In genomic region chr6:32972353-32973143, GRCh38 we compare ENCODE assay signal across 8 cellular contexts. TPM values are rescaled to one million over a fixed set of nuclear protein-coding genes. Genes with fewer than 3 reads are reported as not detected.
DNase-seq lines count a peak whose midpoint lies in the region; TF ChIP-seq lines count a peak whose summit lies in the region.

No MANE protein-coding gene starts in this region.

- H4K20me1 ChIP-seq in GM23248 (ENCODE audit: insufficient read depth), result peaks cover 43% of the 10 kb centered on the region

- H3K9me3 Mint-ChIP-seq in brain, result no peaks in the 10 kb centered on the region

- H3F3A ChIP-seq in GM23248 (ENCODE audit: insufficient read depth), result peaks cover 57% of the 10 kb centered on the region

- H3K9me3 ChIP-seq in GM23248 (ENCODE audit: low read depth) (no peaks in the 10 kb centered on the region), SK-N-MC (ENCODE audit: low read depth, low read length) (no peaks in the 10 kb centered on the region)

- peaks cover 33% of the 10 kb centered on the region for H3K4me1 Mint-ChIP-seq in brain

- H3K4me3 ChIP-seq in AG09309 (ENCODE audit: control insufficient read depth, low read depth, low read length), result peak overlapping the region; percentile 91
- H3K4me3 ChIP-seq in GM23248, result peak overlapping the region; percentile 92
- peak overlapping the region; percentile 88 for H3K4me3 ChIP-seq in SK-N-MC

- peaks cover 34% of the 10 kb centered on the region for H3K27me3 Mint-ChIP-seq in brain

- WGBS in GM23248 (ENCODE audit: low coverage in 1 of 2, low lambda C conversion rate in 2 of 2, missing lambda C conversion rate in 2 of 2), 2 experiments, result 0 to 1% methylated on average over 62 to 70 of the region's 70 CpGs

- no peaks in the 10 kb centered on the region for H3K9me2 ChIP-seq in GM23248 (ENCODE audit: insufficient read depth)

- peak overlapping the region; percentile 88 to 98 (median 95) for H3K4me3 Mint-ChIP-seq in brain

- peaks cover 62% of the 10 kb centered on the region for H3K79me2 ChIP-seq in GM23248 (ENCODE audit: insufficient read depth)

- peak overlapping the region; percentile 100 for H3K27ac Mint-ChIP-seq in brain

- no peak overlapping the region for H2AFZ ChIP-seq in GM23248

- H3K4me1 ChIP-seq in GM23248 (ENCODE audit: insufficient read depth), result peaks cover 7% of the 10 kb centered on the region

- TF ChIP-seq CTCF in AG09309 (IDR thresholded peaks at IDR 0.05; ENCODE audit: control insufficient read depth, insufficient read depth, low read depth, low read length, missing control alignments), result no peak
- TF ChIP-seq CTCF in brain (conservative IDR thresholded peaks at IDR 0.05), result no peak

- no peaks in the 10 kb centered on the region for H3K27me3 ChIP-seq in GM23248 (replicated peaks; ENCODE audit: insufficient read depth)

- H3K27ac ChIP-seq in GM23248, result peak overlapping the region; percentile 67
- H3K27ac ChIP-seq in SK-N-MC, result peak overlapping the region; percentile 92

- H3K36me3 ChIP-seq in GM23248 (ENCODE audit: low read depth) (peaks cover 51% of the 10 kb centered on the region), SK-N-MC (ENCODE audit: insufficient read depth, low read length) (peaks cover 54% of the 10 kb centered on the region)

- peak overlapping the region; percentile 87 for H3K4me2 ChIP-seq in GM23248 (ENCODE audit: unreplicated experiment)

- H3K9ac ChIP-seq in GM23248 (peak overlapping the region; percentile 92), SK-N-MC (ENCODE audit: insufficient read length) (peak overlapping the region; percentile 94)

- DNase-seq in AG09309 (ENCODE audit: low read depth) (no peak), GM23248 (peak; percentile 57), SK-N-MC (ENCODE audit: low read depth, low spot score) (no peak), kidney tubule cell (ENCODE audit: low spot score) (peak; percentile 27), germinal center (ENCODE audit: low spot score) (no peak), NCI-H1092 treated with DMSO at 0.1 percent for 48 hours (lab: John Stamatoyannopoulos, UW) (no peak)
- DNase-seq in stimulated activated CD4-positive, alpha-beta T cell treated with anti-CD3 and anti-CD28 coated beads, TNF-alpha, amount 100 ng/mL, for 4 hours (ENCODE audit: low read depth in 3 of 3), result peak in 2 of 3 experiments; percentile 35 to 36

- H3K36me3 Mint-ChIP-seq in brain, result peaks cover 60% of the 10 kb centered on the region

- in situ Hi-C loops in GM23248 (cut with MboI), result no loop called here

RNA-seq across cellular contexts. Expression of gene BRD2, which starts 4.2 kb away (rescaled TPM):
- 85.4 and 95.7 TPM in 2 replicates for total RNA-seq in GM23248 (2014; rRNA removed; shearing (Covaris generic))
- polyA plus RNA-seq in GM23248 (2016; fragmentation: Nextera tagmentation; extraction: Ambion mirVana), result 99.9 and 105 TPM in 2 replicates
- 181 TPM for polyA plus RNA-seq in brain (ENCODE audit: insufficient read depth, low read depth, low replicate concordance)

RNA-seq across cellular contexts. Expression of gene HLA-DMA, which starts 19.7 kb away (rescaled TPM):
- total RNA-seq in GM23248 (2014; rRNA removed; shearing (Covaris generic)), result 1.1 and 6.3 TPM in 2 replicates
- polyA plus RNA-seq in GM23248 (2016; fragmentation: Nextera tagmentation; extraction: Ambion mirVana), result 5.6 and 6.2 TPM in 2 replicates
- 27.3 TPM for polyA plus RNA-seq in brain (ENCODE audit: insufficient read depth, low read depth, low replicate concordance)

RNA-seq across cellular contexts. Expression of gene HLA-DMB, which starts 31.7 kb away (rescaled TPM):
- not detected in 2 replicates for total RNA-seq in GM23248 (2014; rRNA removed; shearing (Covaris generic))
- 0.46 TPM in 1 of 2 replicates, not detected in the other for polyA plus RNA-seq in GM23248 (2016; fragmentation: Nextera tagmentation; extraction: Ambion mirVana)
- polyA plus RNA-seq in brain (ENCODE audit: insufficient read depth, low read depth, low replicate concordance), result 12.4 TPM

RNA-seq across cellular contexts. Expression of gene HLA-DOA, which starts 36.8 kb away (rescaled TPM):
- not detected in 2 replicates for total RNA-seq in GM23248 (2014; rRNA removed; shearing (Covaris generic))
- polyA plus RNA-seq in GM23248 (2016; fragmentation: Nextera tagmentation; extraction: Ambion mirVana) (0.18 TPM in 1 of 2 replicates, not detected in the other), brain (ENCODE audit: insufficient read depth, low read depth, low replicate concordance) (1.4 TPM)

Comparison
In these comparisons a context has a peak if more than half of its experiments do, and no peak if none do; other contexts are left out.
1. DNase-seq: peak in GM23248 (single experiment), kidney tubule cell (single experiment) and stimulated activated CD4-positive, alpha-beta T cell treated with anti-CD3 and anti-CD28 coated beads, TNF-alpha, amount 100 ng/mL, for 4 hours (2 of 3); none in AG09309 (single experiment), SK-N-MC (single experiment), germinal center (single experiment) and NCI-H1092 treated with DMSO at 0.1 percent for 48 hours (single experiment).
2. Peak in every context shown above with its lines, with median percentiles within 50 percentile points of each other: H3K4me3 ChIP-seq.